In genomic region chr1:204454476-204454875, GRCh38 we compare ENCODE assay signal across 13 cellular contexts. TPM values are rescaled to one million over a fixed set of nuclear protein-coding genes. Genes with fewer than 3 reads are reported as not detected.
DNase-seq lines count a peak whose midpoint lies in the region; ATAC-seq and TF ChIP-seq lines count a peak whose summit lies in the region.
"Had no signal": no experiment of that assay in that cellular context is flagged by ENCODE, and none has a peak within 500 bp of the region (broad histone marks: within the 10 kb centered on the region; RNA-seq: fewer than 3 reads in every experiment).

No MANE protein-coding gene starts in this region.

- H3K9me3 Mint-ChIP-seq in activated CD4-positive, alpha-beta memory T cell treated with anti-CD3 and anti-CD28 coated beads for 36 hours: no peaks in the 10 kb centered on the region
- H3K9me3 Mint-ChIP-seq in HFFc6: no peaks in the 10 kb centered on the region

- TF ChIP-seq CTCF in heart left ventricle (IDR thresholded peaks at IDR 0.05) (no peak), HFFc6 (IDR thresholded peaks at IDR 0.05) (no peak)

- ATAC-seq in heart left ventricle (no peak), Right ventricle myocardium inferior (no peak), GM21529 (IDR thresholded peaks at IDR 0.05; ENCODE audit: unreplicated experiment) (no peak)

- H3K4me3 ChIP-seq in heart left ventricle: no peak overlapping the region
- H3K4me3 ChIP-seq in iPS-20b (ENCODE audit: low read length): peak overlapping the region; percentile 55; the same call in 1 of the 2 replicates
- H3K4me3 ChIP-seq in subcutaneous abdominal adipose tissue (ENCODE audit: low read depth in 1 of 5, low read length in 5 of 5): no peak overlapping the region
- H3K4me3 ChIP-seq: suprapubic skin had no signal

- H3K27ac Mint-ChIP-seq in activated CD4-positive, alpha-beta memory T cell treated with anti-CD3 and anti-CD28 coated beads for 36 hours: peak overlapping the region; percentile 54
- H3K27ac Mint-ChIP-seq in HFFc6: no peak overlapping the region

- peaks cover 36% of the 10 kb centered on the region for H3K4me1 Mint-ChIP-seq in activated CD4-positive, alpha-beta memory T cell treated with anti-CD3 and anti-CD28 coated beads for 36 hours (ENCODE audit: low read depth)
- H3K4me1 Mint-ChIP-seq in HFFc6 (ENCODE audit: low read depth): no peaks in the 10 kb centered on the region

- peak overlapping the region in 10 of 12 donors; percentile 2 to 95 (median 38) for H3K27ac ChIP-seq in heart left ventricle
- peak overlapping the region; percentile 20 for H3K27ac ChIP-seq in iPS-20b (ENCODE audit: low read length)
- H3K27ac ChIP-seq in subcutaneous abdominal adipose tissue (ENCODE audit: low read depth, low read length): peak overlapping the region; percentile 46
- H3K27ac ChIP-seq: suprapubic skin had no signal

- H3K36me3 ChIP-seq in heart left ventricle (peaks cover 0 to 86% (median 37%) of the 10 kb centered on the region in 9 donors), iPS-20b (ENCODE audit: insufficient read depth, low read depth, low read length) (peaks cover 42% of the 10 kb centered on the region), subcutaneous abdominal adipose tissue (ENCODE audit: control insufficient read depth in 5 of 5, insufficient read depth in 5 of 5, low read length in 5 of 5) (peaks cover 5 to 84% (median 70%) of the 10 kb centered on the region in 5 donors)

- no peak for DNase-seq in heart left ventricle
- no peak for DNase-seq in Right ventricle myocardium inferior (ENCODE audit: missing footprints)
- no peak for DNase-seq in activated CD4-positive, alpha-beta memory T cell treated with anti-CD3 and anti-CD28 coated beads for 36 hours
- no peak for DNase-seq in HFFc6
- DNase-seq in inferior parietal cortex (ENCODE audit: extremely low spot score): no peak
- DNase-seq: activated CD8-positive, alpha-beta memory T cell treated with anti-CD3 and anti-CD28 coated beads for 24 hours; effector CD8-positive, alpha-beta T cell; NCI-H146; SIG-M5 had no signal

- intact Hi-C loops in heart left ventricle (cut with DNase I): no loop called here
- intact Hi-C loops in Right ventricle myocardium inferior (cut with DNase I): no loop called here
- intact Hi-C loops in activated CD4-positive, alpha-beta memory T cell treated with anti-CD3 and anti-CD28 coated beads for 36 hours (cut with micrococcal nuclease): loop anchor here (5.0 kb wide), 1 partner anchor 42 kb away; the partner anchor contains the start of gene PPP1R15B

- peaks cover 25% of the 10 kb centered on the region for H3K36me3 Mint-ChIP-seq in activated CD4-positive, alpha-beta memory T cell treated with anti-CD3 and anti-CD28 coated beads for 36 hours
- no peaks in the 10 kb centered on the region for H3K36me3 Mint-ChIP-seq in HFFc6 (ENCODE audit: low read depth)

- H3K27me3 ChIP-seq in heart left ventricle (no peaks in the 10 kb centered on the region), iPS-20b (ENCODE audit: insufficient read depth, low read length) (no peaks in the 10 kb centered on the region), subcutaneous abdominal adipose tissue (ENCODE audit: control insufficient read depth in 5 of 5, insufficient read depth in 4 of 5, low read length in 5 of 5) (no peaks in the 10 kb centered on the region)
- H3K27me3 ChIP-seq: suprapubic skin had no signal

- WGBS in heart left ventricle, 4 donors: 73 to 82% (median 77%) methylated on average over 4 of the region's 4 CpGs

- no peak for TF ChIP-seq POLR2A in heart left ventricle (IDR thresholded peaks at IDR 0.05)

- H3K9me3 ChIP-seq in heart left ventricle (no peaks in the 10 kb centered on the region), iPS-20b (ENCODE audit: insufficient read depth, low read depth, low read length) (no peaks in the 10 kb centered on the region), subcutaneous abdominal adipose tissue (ENCODE audit: control insufficient read depth in 5 of 5, low read length in 5 of 5) (no peaks in the 10 kb centered on the region)
- H3K9me3 ChIP-seq: suprapubic skin had no signal

- no peak overlapping the region for H3K4me3 Mint-ChIP-seq in activated CD4-positive, alpha-beta memory T cell treated with anti-CD3 and anti-CD28 coated beads for 36 hours
- H3K4me3 Mint-ChIP-seq in HFFc6: no peak overlapping the region

- CTCF ChIA-PET in activated CD4-positive, alpha-beta memory T cell treated with anti-CD3 and anti-CD28 coated beads for 36 hours (lab: Charles Lee): interaction anchor here (1.2 to 33.4 kb wide), 3 partner anchors 9 to 46 kb away, joined by 10 to 1224 read pairs (median 33); partner anchors contain the start of gene PIK3C2B

- H3K9ac ChIP-seq in iPS-20b (ENCODE audit: low read depth, low read length) (peak overlapping the region; percentile 78), subcutaneous abdominal adipose tissue (ENCODE audit: low read length in 5 of 5) (no peak overlapping the region)

- no peaks in the 10 kb centered on the region for H3K27me3 Mint-ChIP-seq in activated CD4-positive, alpha-beta memory T cell treated with anti-CD3 and anti-CD28 coated beads for 36 hours
- H3K27me3 Mint-ChIP-seq in HFFc6 (ENCODE audit: insufficient read depth): peaks cover 12% of the 10 kb centered on the region

- H3K4me1 ChIP-seq in heart left ventricle (peaks cover 2 to 87% (median 40%) of the 10 kb centered on the region in 12 donors), iPS-20b (ENCODE audit: insufficient read depth, low read length) (peaks cover 34% of the 10 kb centered on the region; the same call in 1 of the 2 replicates), subcutaneous abdominal adipose tissue (ENCODE audit: control insufficient read depth in 5 of 5, insufficient read depth in 5 of 5, low read length in 5 of 5) (peaks cover 0 to 68% (median 12%) of the 10 kb centered on the region in 5 donors)

- POLR2A ChIA-PET in activated CD4-positive, alpha-beta memory T cell treated with anti-CD3 and anti-CD28 coated beads for 36 hours (lab: Charles Lee): interaction anchor here (1.5 kb wide), 1 partner anchor 10 kb away, joined by 3 read pairs; no protein-coding TSS in a partner anchor

RNA-seq across cellular contexts. Expression of gene PIK3C2B, which starts 40.1 kb away (rescaled TPM):
- total RNA-seq in heart left ventricle (10 to 100 TPM; 12.9 to 42.5 (median 19.8) TPM), Right ventricle myocardium inferior (22.7 TPM)
- polyA plus RNA-seq in heart left ventricle: 10 to 100 TPM in 1 of 2 donors, 1 to 10 TPM in 1; 9.2 to 11.9 TPM
- 10 to 100 TPM; 43.4 to 46.4 TPM for total RNA-seq in activated CD4-positive, alpha-beta memory T cell treated with anti-CD3 and anti-CD28 coated beads for 36 hours
- total RNA-seq in HFFc6 (2021; fragmentation: NEBNext Ultra II Directional; extraction: Animal tissue kit (Norgen Biotek cat#: 25700)): 1 to 10 TPM; 1.6 to 3.2 (median 2.0) TPM

RNA-seq across cellular contexts. Expression of gene PPP1R15B, which starts 42.9 kb away (rescaled TPM):
- total RNA-seq in heart left ventricle (10 to 100 TPM; 15.8 to 29.8 (median 25.9) TPM), Right ventricle myocardium inferior (21.0 TPM)
- 10 to 100 TPM in 1 of 2 donors, 1 to 10 TPM in 1; 8.1 to 27.9 TPM for polyA plus RNA-seq in heart left ventricle
- total RNA-seq in activated CD4-positive, alpha-beta memory T cell treated with anti-CD3 and anti-CD28 coated beads for 36 hours: 10 to 100 TPM; 54.9 to 57.1 TPM
- total RNA-seq in HFFc6 (2021; fragmentation: NEBNext Ultra II Directional; extraction: Animal tissue kit (Norgen Biotek cat#: 25700)): 10 to 100 TPM; 27.4 to 34.8 (median 30.9) TPM
